8 cellular contexts compared by ENCODE assay signal in genomic region chr1:46489638-46490602, GRCh38. TPM values are rescaled to one million over a fixed set of nuclear protein-coding genes. Genes with fewer than 3 reads are reported as not detected.
DNase-seq lines count a peak whose midpoint lies in the region; ATAC-seq lines count a peak whose summit lies in the region.

Gene DMBX1, plus strand, starts transcription at chr1:46489836. Its CDS starts 17,175 bp downstream, at chr1:46507011.

- no peak within 1 kb of the TSS for H3K27ac Mint-ChIP-seq in activated CD4-positive, alpha-beta T cell treated with anti-CD3 and anti-CD28 coated beads for 36 hours
- no peak within 1 kb of the TSS for H3K27ac Mint-ChIP-seq in immature natural killer cell

- intact Hi-C loops in activated CD4-positive, alpha-beta T cell treated with anti-CD3 and anti-CD28 coated beads for 36 hours (cut with DNase I, micrococcal nuclease), result loop anchor here in 1 of 2 experiments (1.0 to 5.0 kb wide), 2 partner anchors 32 to 742 kb away; partner anchors contain the start of gene TAL1

- H3K4me3 Mint-ChIP-seq in activated CD4-positive, alpha-beta T cell treated with anti-CD3 and anti-CD28 coated beads for 36 hours, result peak within 1 kb of the TSS; percentile 66
- peak within 1 kb of the TSS; percentile 36 to 67 (median 38) for H3K4me3 Mint-ChIP-seq in immature natural killer cell

- peak; percentile 79 for ATAC-seq in activated CD4-positive, alpha-beta T cell treated with anti-CD3 and anti-CD28 coated beads for 36 hours
- ATAC-seq in GM19324 (IDR thresholded peaks at IDR 0.05; ENCODE audit: low FRiP score, unreplicated experiment), result no peak

- CTCF ChIA-PET in activated CD4-positive, alpha-beta T cell treated with anti-CD3 and anti-CD28 coated beads for 36 hours (lab: Charles Lee), result interaction anchor here (0.7 to 0.8 kb wide), 2 partner anchors 11 to 58 kb away, joined by 3 read pairs; no protein-coding TSS in a partner anchor

- peaks cover 22% of the 10 kb centered on the region for H3K4me1 Mint-ChIP-seq in activated CD4-positive, alpha-beta T cell treated with anti-CD3 and anti-CD28 coated beads for 36 hours
- H3K4me1 Mint-ChIP-seq in immature natural killer cell, result peaks cover 0 to 8% of the 10 kb centered on the region in 2 donors

- no peaks in the 10 kb centered on the region for H3K9me3 Mint-ChIP-seq in activated CD4-positive, alpha-beta T cell treated with anti-CD3 and anti-CD28 coated beads for 36 hours (ENCODE audit: low read depth)
- H3K9me3 Mint-ChIP-seq in immature natural killer cell, result peaks cover 0 to 1% (median 0%) of the 10 kb centered on the region in 6 donors

- H3K4me1 ChIP-seq in adipocyte (ENCODE audit: control insufficient read depth, insufficient read depth, low read length), result peaks cover 9% of the 10 kb centered on the region

- peaks cover 76% of the 10 kb centered on the region for H3K27me3 Mint-ChIP-seq in activated CD4-positive, alpha-beta T cell treated with anti-CD3 and anti-CD28 coated beads for 36 hours
- H3K27me3 Mint-ChIP-seq in immature natural killer cell (ENCODE audit: low read depth in 3 of 3), result peaks cover 23 to 33% (median 28%) of the 10 kb centered on the region in 3 donors

- DNase-seq in activated CD4-positive, alpha-beta T cell treated with anti-CD3 and anti-CD28 coated beads for 36 hours, result peak; percentile 74
- no peak for DNase-seq in activated CD4-positive, alpha-beta T cell treated with anti-CD3 and anti-CD28 coated beads for 4 hours
- DNase-seq in NCI-H2227 treated with DMSO at 0.1 percent for 48 hours (lab: John Stamatoyannopoulos, UW) (peak; percentile 39), adipocyte (ENCODE audit: low read depth) (peak; percentile 24), immature natural killer cell (no peak), UCSD-AML1 (lab: John Stamatoyannopoulos, UW; ENCODE audit: unreplicated experiment) (no peak)
- peak; percentile 26 for DNase-seq in stimulated activated CD4-positive, alpha-beta T cell treated with anti-CD3 and anti-CD28 coated beads, Interleukin-4, amount 100 ng/mL, for 1 hour

- no peaks in the 10 kb centered on the region for H3K36me3 ChIP-seq in adipocyte (ENCODE audit: control insufficient read depth, insufficient read depth, low read length, severe bottlenecking)

- peaks cover 5% of the 10 kb centered on the region for H3K9me3 ChIP-seq in adipocyte (ENCODE audit: control insufficient read depth, low read length)

- peak within 1 kb of the TSS; percentile 63 for H3K4me3 ChIP-seq in adipocyte (ENCODE audit: low read length)

- no peaks in the 10 kb centered on the region for H3K36me3 Mint-ChIP-seq in activated CD4-positive, alpha-beta T cell treated with anti-CD3 and anti-CD28 coated beads for 36 hours (ENCODE audit: low read depth)
- peaks cover 0 to 4% (median 0%) of the 10 kb centered on the region in 3 donors for H3K36me3 Mint-ChIP-seq in immature natural killer cell

- POLR2A ChIA-PET in activated CD4-positive, alpha-beta T cell treated with anti-CD3 and anti-CD28 coated beads for 36 hours (lab: Charles Lee), result interaction anchor here (0.6 kb wide), 1 partner anchor 392 kb away, joined by 3 read pairs; no protein-coding TSS in a partner anchor

- no peak within 1 kb of the TSS for H3K9ac ChIP-seq in adipocyte (ENCODE audit: low read length)

- H3K27me3 ChIP-seq in adipocyte (replicated peaks; ENCODE audit: control insufficient read depth, insufficient read depth, low read length), result peaks cover 88% of the 10 kb centered on the region

RNA-seq across cellular contexts. Expression of gene DMBX1, which starts in this region (rescaled TPM):
- total RNA-seq in activated CD4-positive, alpha-beta T cell treated with anti-CD3 and anti-CD28 coated beads for 36 hours, result under 1 TPM in 1 of 2 experiments, not detected in 1; 0.05 TPM
- not detected for polyA plus RNA-seq in immature natural killer cell

Comparison
In these comparisons a context has a peak if more than half of its experiments do, and no peak if none do; other contexts are left out.
1. Peak in DNase-seq and ATAC-seq in activated CD4-positive, alpha-beta T cell treated with anti-CD3 and anti-CD28 coated beads for 36 hours; RNA of the gene not detected or under 1 TPM.
2. DNase-seq: peak in NCI-H2227 treated with DMSO at 0.1 percent for 48 hours (single experiment), adipocyte (single experiment) and stimulated activated CD4-positive, alpha-beta T cell treated with anti-CD3 and anti-CD28 coated beads, Interleukin-4, amount 100 ng/mL, for 1 hour (single experiment); none in activated CD4-positive, alpha-beta T cell treated with anti-CD3 and anti-CD28 coated beads for 4 hours (0 of 2), immature natural killer cell (0 of 3) and UCSD-AML1 (single experiment).